In genomic region chr2:219245899-219246230, GRCh38 we compare ENCODE assay signal across 8 cellular contexts. TPM values are rescaled to one million over a fixed set of nuclear protein-coding genes. Genes with fewer than 3 reads are reported as not detected.
DNase-seq lines count a peak whose midpoint lies in the region; ATAC-seq and TF ChIP-seq lines count a peak whose summit lies in the region.

No MANE protein-coding gene starts in this region.

- peaks cover 45% of the 10 kb centered on the region for H3K4me1 ChIP-seq in psoas muscle

- TF ChIP-seq CTCF in GM12865 (IDR thresholded peaks at IDR 0.05; ENCODE audit: insufficient read depth, low read depth, low read length, missing control alignments) (no peak), fibroblast of mammary gland (conservative IDR thresholded peaks at IDR 0.05; ENCODE audit: control insufficient read depth, insufficient read depth, low read depth, low read length) (no peak), psoas muscle (IDR thresholded peaks at IDR 0.05) (no peak)

- H3K36me3 ChIP-seq in SK-N-MC (ENCODE audit: insufficient read depth, low read length) (no peaks in the 10 kb centered on the region; the same call in 1 of the 2 replicates), psoas muscle (ENCODE audit: insufficient read depth in 1 of 2, low read depth in 1 of 2) (peaks cover 0 to 41% of the 10 kb centered on the region in 2 donors)

- DNase-seq in GM12865 (ENCODE audit: low read depth), result no peak
- no peak for DNase-seq in SK-N-MC (ENCODE audit: low read depth, low spot score)
- DNase-seq in fibroblast of mammary gland (ENCODE audit: low read depth), result no peak
- no peak for DNase-seq in psoas muscle
- DNase-seq in UCSD-AML1 (lab: John Stamatoyannopoulos, UW; ENCODE audit: unreplicated experiment), result no peak
- DNase-seq in cerebellum (ENCODE audit: low spot score), result no peak

- H3K27ac ChIP-seq in SK-N-MC (no peak overlapping the region), psoas muscle (peak overlapping the region; percentile 94)

- H3K9ac ChIP-seq in SK-N-MC (ENCODE audit: insufficient read length), result peak overlapping the region; percentile 87

- WGBS in psoas muscle, 3 donors, result 14 to 15% (median 14%) methylated on average over 10 of the region's 10 CpGs

- intact Hi-C loops in psoas muscle (cut with DNase I), result loop anchor here in 1 of 2 donors (10.0 kb wide), 1 partner anchor 49 kb away; no protein-coding TSS in a partner anchor

- ATAC-seq in psoas muscle (no peak), GM18861 (IDR thresholded peaks at IDR 0.05; ENCODE audit: unreplicated experiment) (no peak), HG03520 (IDR thresholded peaks at IDR 0.05; ENCODE audit: unreplicated experiment) (no peak)

- H3K4me3 ChIP-seq in GM12865 (ENCODE audit: low read depth, low read length), result peak overlapping the region; percentile 82
- peak overlapping the region; percentile 99 for H3K4me3 ChIP-seq in SK-N-MC
- peak overlapping the region; percentile 91 for H3K4me3 ChIP-seq in fibroblast of mammary gland (ENCODE audit: control insufficient read depth, low read depth, low read length)
- H3K4me3 ChIP-seq in psoas muscle, result peak overlapping the region; percentile 95

- no peaks in the 10 kb centered on the region for H3K9me3 ChIP-seq in SK-N-MC (ENCODE audit: low read depth, low read length)
- no peaks in the 10 kb centered on the region for H3K9me3 ChIP-seq in psoas muscle

- H3K27me3 ChIP-seq in psoas muscle (ENCODE audit: insufficient read depth in 3 of 3, low read length in 2 of 3), result no peaks in the 10 kb centered on the region

RNA-seq across cellular contexts. Expression of gene STK16, which starts 0.6 kb away (rescaled TPM):
- 10 to 100 TPM; 11.6 to 16.7 (median 14.3) TPM for total RNA-seq in psoas muscle
- polyA plus RNA-seq in psoas muscle, result 10 to 100 TPM; 15.8 to 38.5 (median 29.7) TPM
- 12.1 TPM for total RNA-seq in cerebellum

RNA-seq across cellular contexts. Expression of gene GLB1L, which starts 0.6 kb away (rescaled TPM):
- total RNA-seq in psoas muscle (1 to 10 TPM in 1 of 4 donors, under 1 TPM in 3; 0.59 to 1.6 (median 0.92) TPM), cerebellum (4.4 TPM)
- 1 to 10 TPM in 1 of 3 donors, under 1 TPM in 2; 0.55 to 3.7 (median 0.82) TPM for polyA plus RNA-seq in psoas muscle

RNA-seq across cellular contexts. Expression of gene TUBA4B, which starts 7.2 kb away (rescaled TPM):
- total RNA-seq in psoas muscle (not detected), cerebellum (not detected)
- under 1 TPM in 1 of 3 donors, not detected in 2; 0.06 TPM for polyA plus RNA-seq in psoas muscle

RNA-seq across cellular contexts. Expression of gene TUBA4A, which starts 7.9 kb away (rescaled TPM):
- total RNA-seq in psoas muscle (100 to 1,000 TPM; 522 to 707 (median 613) TPM), cerebellum (4.3 TPM)
- polyA plus RNA-seq in psoas muscle, result 100 to 1,000 TPM; 291 to 618 (median 508) TPM

RNA-seq across cellular contexts. Expression of gene ANKZF1, which starts 16.3 kb away (rescaled TPM):
- total RNA-seq in psoas muscle, result 10 to 100 TPM in 3 of 4 donors, 1 to 10 TPM in 1; 9.3 to 29.4 (median 15.2) TPM
- polyA plus RNA-seq in psoas muscle, result 10 to 100 TPM in 2 of 3 donors, 1 to 10 TPM in 1; 8.7 to 27.8 (median 14.9) TPM
- total RNA-seq in cerebellum, result 43.7 TPM
